ENCODE assay signal across 8 cellular contexts in genomic region chr4:118888666-118889312, GRCh38. TPM values are rescaled to one million over a fixed set of nuclear protein-coding genes. Genes with fewer than 3 reads are reported as not detected.
DNase-seq lines count a peak whose midpoint lies in the region; ATAC-seq and TF ChIP-seq lines count a peak whose summit lies in the region.

TSS of gene SYNPO2 (plus strand) at chr4:118888854. CDS start at chr4:118889037, 183 bp downstream.

- H3K9me3 Mint-ChIP-seq in CD4-positive, CD25-positive, alpha-beta regulatory T cell, result no peaks in the 10 kb centered on the region
- no peaks in the 10 kb centered on the region for H3K9me3 Mint-ChIP-seq in activated naive CD8-positive, alpha-beta T cell treated with anti-CD3 and anti-CD28 coated beads, Interleukin-2, amount 50 U/mL, for 24 hours

- no peaks in the 10 kb centered on the region for H3K36me3 ChIP-seq in CD4-positive, CD25-positive, alpha-beta regulatory T cell (ENCODE audit: control insufficient read depth, insufficient read depth, low read length)

- H3K36me3 Mint-ChIP-seq in CD4-positive, CD25-positive, alpha-beta regulatory T cell, result no peaks in the 10 kb centered on the region
- H3K36me3 Mint-ChIP-seq in activated naive CD8-positive, alpha-beta T cell treated with anti-CD3 and anti-CD28 coated beads, Interleukin-2, amount 50 U/mL, for 24 hours (ENCODE audit: low read depth), result no peaks in the 10 kb centered on the region

- intact Hi-C loops in cardiac septum (cut with DNase I), result loop anchor here (1.0 kb wide), 1 partner anchor 81 kb away; no protein-coding TSS in a partner anchor

- DNase-seq in CD4-positive, CD25-positive, alpha-beta regulatory T cell, result peak in 1 of 3 donors; percentile 61
- peak; percentile 34 for DNase-seq in GM20000 (ENCODE audit: low spot score)
- DNase-seq in OCI-M1 (lab: John Stamatoyannopoulos, UW), result peak; percentile 74
- DNase-seq in activated naive CD8-positive, alpha-beta T cell treated with anti-CD3 and anti-CD28 coated beads, Interleukin-2, amount 50 U/mL, for 24 hours, result peak; percentile 43
- DNase-seq in cardiac septum (ENCODE audit: low spot score), result peak; percentile 90
- peak; percentile 38 for DNase-seq in occipital lobe (lab: John Stamatoyannopoulos, UW)
- DNase-seq in NK-92 (lab: John Stamatoyannopoulos, UW; ENCODE audit: unreplicated experiment), result no peak

- H3K27ac Mint-ChIP-seq in CD4-positive, CD25-positive, alpha-beta regulatory T cell, result peak within 1 kb of the TSS in 1 of 3 donors; percentile 55
- H3K27ac Mint-ChIP-seq in activated naive CD8-positive, alpha-beta T cell treated with anti-CD3 and anti-CD28 coated beads, Interleukin-2, amount 50 U/mL, for 24 hours, result no peak within 1 kb of the TSS

- peaks cover 5 to 18% (median 11%) of the 10 kb centered on the region in 4 donors for H3K4me1 Mint-ChIP-seq in CD4-positive, CD25-positive, alpha-beta regulatory T cell
- peaks cover 13% of the 10 kb centered on the region for H3K4me1 Mint-ChIP-seq in activated naive CD8-positive, alpha-beta T cell treated with anti-CD3 and anti-CD28 coated beads, Interleukin-2, amount 50 U/mL, for 24 hours

- H3K27me3 Mint-ChIP-seq in CD4-positive, CD25-positive, alpha-beta regulatory T cell, result peaks cover 39% of the 10 kb centered on the region
- H3K27me3 Mint-ChIP-seq in activated naive CD8-positive, alpha-beta T cell treated with anti-CD3 and anti-CD28 coated beads, Interleukin-2, amount 50 U/mL, for 24 hours, result peaks cover 42% of the 10 kb centered on the region

- H3K4me3 Mint-ChIP-seq in CD4-positive, CD25-positive, alpha-beta regulatory T cell, result peak within 1 kb of the TSS in 3 of 4 donors; percentile 34 to 85 (median 73)
- peak within 1 kb of the TSS; percentile 76 for H3K4me3 Mint-ChIP-seq in activated naive CD8-positive, alpha-beta T cell treated with anti-CD3 and anti-CD28 coated beads, Interleukin-2, amount 50 U/mL, for 24 hours

- H3K4me3 ChIP-seq in CD4-positive, CD25-positive, alpha-beta regulatory T cell (ENCODE audit: low read depth, low read length), result peak within 1 kb of the TSS; percentile 49

- ATAC-seq in CD4-positive, CD25-positive, alpha-beta regulatory T cell (ENCODE audit: low read depth in 2 of 2), result peak; percentile 62 to 76
- ATAC-seq in HG03565 (IDR thresholded peaks at IDR 0.05; ENCODE audit: unreplicated experiment), result peak; percentile 65
- ATAC-seq in activated naive CD8-positive, alpha-beta T cell treated with anti-CD3 and anti-CD28 coated beads, Interleukin-2, amount 50 U/mL, for 24 hours, result peak; percentile 88

- peaks cover 23% of the 10 kb centered on the region for H3K27me3 ChIP-seq in CD4-positive, CD25-positive, alpha-beta regulatory T cell (ENCODE audit: control insufficient read depth, insufficient read depth, low read length)

- peaks cover 19% of the 10 kb centered on the region for H3K4me1 ChIP-seq in CD4-positive, CD25-positive, alpha-beta regulatory T cell (ENCODE audit: control insufficient read depth, insufficient read depth, low read length, poor library complexity, severe bottlenecking)

- no peaks in the 10 kb centered on the region for H3K9me3 ChIP-seq in CD4-positive, CD25-positive, alpha-beta regulatory T cell (ENCODE audit: control insufficient read depth in 2 of 2, low read length in 2 of 2)

- no peak within 1 kb of the TSS for H3K27ac ChIP-seq in CD4-positive, CD25-positive, alpha-beta regulatory T cell (ENCODE audit: insufficient read depth, low read length, poor library complexity, severe bottlenecking)

- no peak for TF ChIP-seq CTCF in GM20000 (IDR thresholded peaks at IDR 0.05; ENCODE audit: extremely low read depth, missing control alignments)

RNA-seq across cellular contexts. Expression of gene SYNPO2, which starts in this region (rescaled TPM):
- total RNA-seq in CD4-positive, CD25-positive, alpha-beta regulatory T cell, result 0.35 TPM
- under 1 TPM; 0.13 to 0.28 (median 0.25) TPM for polyA plus RNA-seq in CD4-positive, CD25-positive, alpha-beta regulatory T cell
- total RNA-seq in cardiac septum, result 316 TPM
- 2.3 TPM for total RNA-seq in occipital lobe

Comparison
In these comparisons a context has a peak if more than half of its experiments do, and no peak if none do; other contexts are left out.
1. RNA of gene SYNPO2 (total RNA-seq): 316 TPM in cardiac septum (single experiment); 2.3 TPM in occipital lobe (single experiment) and 0.35 TPM in CD4-positive, CD25-positive, alpha-beta regulatory T cell (single experiment); every median in the first group is over 10 times any median in the second.
2. Peak in ATAC-seq and H3K4me3 ChIP-seq in CD4-positive, CD25-positive, alpha-beta regulatory T cell; RNA of the gene not detected or under 1 TPM.
3. Peak in every context shown above with its lines, with median percentiles within 50 percentile points of each other: ATAC-seq.